ENCODE assay signal across 10 cellular contexts in the genomic region with DNA sequence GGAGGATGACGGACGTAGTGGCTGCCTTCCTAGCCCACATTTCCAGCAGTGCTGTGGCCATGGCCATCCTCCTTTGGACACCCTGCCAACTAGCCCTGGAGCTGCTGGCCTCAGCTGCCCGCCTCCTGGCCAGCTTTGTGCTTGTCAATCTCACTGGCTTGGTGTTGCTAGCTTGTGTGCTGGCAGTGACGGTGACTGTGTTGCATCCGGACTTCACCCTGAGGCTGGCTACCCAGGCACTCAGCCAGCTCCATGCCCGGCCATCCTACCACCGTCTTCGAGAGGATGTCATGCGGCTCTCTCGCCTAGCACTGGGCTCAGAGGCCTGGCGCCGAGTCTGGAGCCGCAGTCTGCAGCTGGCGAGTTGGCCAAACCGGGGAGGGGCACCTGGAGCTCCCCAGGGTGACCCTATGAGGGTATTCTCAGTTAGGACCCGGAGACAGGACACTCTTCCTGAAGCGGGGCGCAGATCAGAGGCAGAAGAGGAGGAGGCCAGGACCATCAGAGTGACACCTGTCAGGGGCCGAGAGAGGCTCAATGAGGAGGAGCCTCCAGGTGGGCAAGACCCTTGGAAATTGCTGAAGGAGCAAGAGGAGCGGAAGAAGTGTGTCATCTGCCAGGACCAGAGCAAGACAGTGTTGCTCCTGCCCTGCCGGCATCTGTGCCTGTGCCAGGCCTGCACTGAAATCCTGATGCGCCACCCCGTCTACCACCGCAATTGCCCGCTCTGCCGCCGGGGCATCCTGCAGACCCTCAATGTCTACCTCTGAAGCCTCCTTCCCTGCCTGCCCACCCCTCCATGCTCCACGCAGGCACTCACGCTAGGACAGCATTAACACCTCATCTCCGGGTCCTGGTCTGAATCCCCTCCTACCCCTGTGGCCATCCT. TPM values are rescaled to one million over a fixed set of nuclear protein-coding genes. Genes with fewer than 3 reads are reported as not detected.
DNase-seq lines count a peak whose midpoint lies in the region; ATAC-seq, FAIRE-seq and TF ChIP-seq lines count a peak whose summit lies in the region.
"Had no signal": no experiment of that assay in that cellular context is flagged by ENCODE, and none has a peak within 500 bp of the region (broad histone marks: within the 10 kb centered on the region; RNA-seq: fewer than 3 reads in every experiment).

No MANE protein-coding gene starts in this region.

- peaks cover 17% of the 10 kb centered on the region for H3K36me3 Mint-ChIP-seq in activated CD4-positive, alpha-beta T cell treated with anti-CD3 and anti-CD28 coated beads, Interleukin-2, amount 10 ng/mL, durations not matched to agents 24 days and 14 days (ENCODE audit: low read depth)
- H3K36me3 Mint-ChIP-seq in WTC11 = peaks cover 7% of the 10 kb centered on the region

- peaks cover 14% of the 10 kb centered on the region for H3K79me2 ChIP-seq in smooth muscle cell (ENCODE audit: low read depth)

- H3K4me1 ChIP-seq in iPS-15b (ENCODE audit: control insufficient read depth, insufficient read depth, low read length) (peaks cover 13% of the 10 kb centered on the region), smooth muscle cell (ENCODE audit: low read depth) (peaks cover 52% of the 10 kb centered on the region)

- peak overlapping the region; percentile 83 for H3K4me2 ChIP-seq in smooth muscle cell

- POLR2A ChIA-PET in WTC11 (lab: Charles Lee) = no interaction called here

- no peaks in the 10 kb centered on the region for H3K9me3 Mint-ChIP-seq in activated CD4-positive, alpha-beta T cell treated with anti-CD3 and anti-CD28 coated beads, Interleukin-2, amount 10 ng/mL, durations not matched to agents 24 days and 14 days
- H3K9me3 Mint-ChIP-seq in WTC11 = no peaks in the 10 kb centered on the region

- DNase-seq in activated CD4-positive, alpha-beta T cell treated with anti-CD3 and anti-CD28 coated beads, Interleukin-2, amount 10 ng/mL, durations not matched to agents 24 days and 14 days = no peak
- no peak for DNase-seq in activated CD4-positive, alpha-beta T cell treated with anti-CD3 and anti-CD28 coated beads for 4 hours
- DNase-seq in WTC11 (ENCODE audit: low spot score) (no peak), smooth muscle cell (lab: John Stamatoyannopoulos, UW; ENCODE audit: unreplicated experiment) (no peak), NCI-H1092 treated with DMSO at 0.1 percent for 48 hours (lab: John Stamatoyannopoulos, UW) (no peak), urothelium cell line (ENCODE audit: low spot score) (no peak), NCI-H748 treated with DMSO at 0.1 percent for 48 hours (lab: John Stamatoyannopoulos, UW) (no peak)

- WGBS in smooth muscle cell (ENCODE audit: low lambda C conversion rate) = 93% methylated on average over 30 of the region's 30 CpGs

- CTCF ChIA-PET in WTC11 (lab: Charles Lee) = interaction anchor here (0.8 to 2.5 kb wide), 2 partner anchors 13 to 20 kb away, joined by 3 to 48 read pairs; no protein-coding TSS in a partner anchor

- H2AFZ ChIP-seq in smooth muscle cell (ENCODE audit: low read depth) = no peak overlapping the region

- H3K9ac ChIP-seq in iPS-15b (ENCODE audit: low read depth, low read length) (no peak overlapping the region), smooth muscle cell (ENCODE audit: low read depth) (no peak overlapping the region)

- FAIRE-seq in urothelium cell line (lab: Jason Lieb, UNC) = no peak

- H3K9me3 ChIP-seq in iPS-15b (ENCODE audit: control insufficient read depth, insufficient read depth, low read length) = no peaks in the 10 kb centered on the region
- no peaks in the 10 kb centered on the region for H3K9me3 ChIP-seq in smooth muscle cell (replicated peaks; ENCODE audit: low read depth)
- H3K9me3 ChIP-seq: neutrophil had no signal

- no peaks in the 10 kb centered on the region for H4K20me1 ChIP-seq in smooth muscle cell (ENCODE audit: low read depth)

- intact Hi-C loops in activated CD4-positive, alpha-beta T cell treated with anti-CD3 and anti-CD28 coated beads, Interleukin-2, amount 10 ng/mL, durations not matched to agents 24 days and 14 days (cut with micrococcal nuclease) = loop anchor here (5.0 kb wide), 1 partner anchor 424 kb away; no protein-coding TSS in a partner anchor

- H3K36me3 ChIP-seq in iPS-15b (ENCODE audit: control insufficient read depth, insufficient read depth, low read length) (peaks cover 8% of the 10 kb centered on the region), smooth muscle cell (ENCODE audit: low read depth) (no peaks in the 10 kb centered on the region)
- H3K36me3 ChIP-seq: cardiac muscle cell, neutrophil had no signal

- H3K4me3 Mint-ChIP-seq in activated CD4-positive, alpha-beta T cell treated with anti-CD3 and anti-CD28 coated beads, Interleukin-2, amount 10 ng/mL, durations not matched to agents 24 days and 14 days = peak overlapping the region; percentile 95
- peak overlapping the region; percentile 100 for H3K4me3 Mint-ChIP-seq in WTC11

- peaks cover 35% of the 10 kb centered on the region for H3K4me1 Mint-ChIP-seq in activated CD4-positive, alpha-beta T cell treated with anti-CD3 and anti-CD28 coated beads, Interleukin-2, amount 10 ng/mL, durations not matched to agents 24 days and 14 days
- peaks cover 48% of the 10 kb centered on the region for H3K4me1 Mint-ChIP-seq in WTC11

- H3K4me3 ChIP-seq in iPS-15b (ENCODE audit: low read depth, low read length) (peak overlapping the region; percentile 98), smooth muscle cell (no peak overlapping the region)

- H3F3A ChIP-seq in smooth muscle cell (ENCODE audit: low read depth) = peaks cover 13% of the 10 kb centered on the region

- peak overlapping the region; percentile 62 for H3K27ac Mint-ChIP-seq in activated CD4-positive, alpha-beta T cell treated with anti-CD3 and anti-CD28 coated beads, Interleukin-2, amount 10 ng/mL, durations not matched to agents 24 days and 14 days
- peak overlapping the region; percentile 100 for H3K27ac Mint-ChIP-seq in WTC11

- ATAC-seq in WTC11 = no peak

- peaks cover 11% of the 10 kb centered on the region for H3K27me3 ChIP-seq in iPS-15b (ENCODE audit: control insufficient read depth, insufficient read depth, low read length)
- H3K27me3 ChIP-seq in smooth muscle cell (ENCODE audit: low read depth) = peaks cover 9% of the 10 kb centered on the region

- no peak overlapping the region for H3K27ac ChIP-seq in smooth muscle cell (ENCODE audit: low read depth)
- H3K27ac ChIP-seq: neutrophil had no signal

- TF ChIP-seq CTCF in WTC11 (IDR thresholded peaks at IDR 0.05) (no peak), smooth muscle cell (IDR thresholded peaks at IDR 0.05; ENCODE audit: borderline replicate concordance, insufficient read depth, poor library complexity, severe bottlenecking) (no peak)

- H3K27me3 Mint-ChIP-seq in activated CD4-positive, alpha-beta T cell treated with anti-CD3 and anti-CD28 coated beads, Interleukin-2, amount 10 ng/mL, durations not matched to agents 24 days and 14 days = peaks cover 17% of the 10 kb centered on the region
- H3K27me3 Mint-ChIP-seq in WTC11 (ENCODE audit: low read depth) = peaks cover 17% of the 10 kb centered on the region

TF ChIP-seq in WTC11, 78 proteins besides CTCF, POLR2A, EP300 and RAD21:
- TF ChIP-seq IRF2 (CRISPR knock-in tag; IDR thresholded peaks at IDR 0.05; ENCODE audit: borderline replicate concordance, low read depth) (0 out of 2 replicates have a peak, but pooled peaks have one; percentile 59), ZNF317 (CRISPR knock-in tag; IDR thresholded peaks at IDR 0.05; ENCODE audit: borderline replicate concordance, low read depth) (peak; percentile 89), CREM (CRISPR knock-in tag; IDR thresholded peaks at IDR 0.05) (no peak), JUN (CRISPR knock-in tag; IDR thresholded peaks at IDR 0.05) (no peak)
TF ChIP-seq in WTC11: peak in this region for 2.

RNA-seq across cellular contexts. Expression of a gene that starts 1.6 kb away (rescaled TPM):
- 26.5 and 26.8 TPM in 2 replicates for total RNA-seq in activated CD4-positive, alpha-beta T cell treated with anti-CD3 and anti-CD28 coated beads, Interleukin-2, amount 10 ng/mL, durations not matched to agents 24 days and 14 days
- total RNA-seq in WTC11 (2021) = 90.0 to 91.1 TPM (median 90.6 TPM) in 3 replicates
- total RNA-seq in smooth muscle cell = 14.6 and 16.1 TPM in 2 replicates
- polyA plus RNA-seq in smooth muscle cell = 53.3 and 63.1 TPM in 2 replicates

RNA-seq across cellular contexts. Expression of a gene that starts 4.8 kb away (rescaled TPM):
- total RNA-seq in activated CD4-positive, alpha-beta T cell treated with anti-CD3 and anti-CD28 coated beads, Interleukin-2, amount 10 ng/mL, durations not matched to agents 24 days and 14 days = not detected in 2 replicates
- 2.0 to 3.0 TPM (median 2.2 TPM) in 3 replicates for total RNA-seq in WTC11 (2021)
- total RNA-seq in smooth muscle cell = 1.4 and 7.0 TPM in 2 replicates
- 5.2 and 7.2 TPM in 2 replicates for polyA plus RNA-seq in smooth muscle cell

RNA-seq across cellular contexts. Expression of a gene that starts 10.6 kb away (rescaled TPM):
- total RNA-seq in activated CD4-positive, alpha-beta T cell treated with anti-CD3 and anti-CD28 coated beads, Interleukin-2, amount 10 ng/mL, durations not matched to agents 24 days and 14 days = not detected in 2 replicates
- total RNA-seq in WTC11 (2021) (not detected in 3 replicates), smooth muscle cell (not detected in 2 replicates)
- polyA plus RNA-seq in smooth muscle cell = not detected in 2 replicates
- total RNA-seq: cardiac muscle cell had no signal
- polyA plus RNA-seq: cardiac muscle cell had no signal

RNA-seq across cellular contexts. Expression of a gene that starts 19.0 kb away (rescaled TPM):
- total RNA-seq in activated CD4-positive, alpha-beta T cell treated with anti-CD3 and anti-CD28 coated beads, Interleukin-2, amount 10 ng/mL, durations not matched to agents 24 days and 14 days = 7.5 and 8.1 TPM in 2 replicates
- total RNA-seq in WTC11 (2021) = 20.7 to 26.4 TPM (median 22.1 TPM) in 3 replicates
- 138 and 160 TPM in 2 replicates for total RNA-seq in smooth muscle cell
- polyA plus RNA-seq in smooth muscle cell = 30.7 and 32.1 TPM in 2 replicates

RNA-seq across cellular contexts. Expression of a gene that starts 45.6 kb away (rescaled TPM):
- total RNA-seq in activated CD4-positive, alpha-beta T cell treated with anti-CD3 and anti-CD28 coated beads, Interleukin-2, amount 10 ng/mL, durations not matched to agents 24 days and 14 days = 0.09 and 0.35 TPM in 2 replicates
- total RNA-seq in WTC11 (2021) = 7.3 to 8.2 TPM (median 8.0 TPM) in 3 replicates
- total RNA-seq in smooth muscle cell = 1.4 and 1.8 TPM in 2 replicates
- 0.25 and 2.5 TPM in 2 replicates for polyA plus RNA-seq in smooth muscle cell
